Comparison of ENCODE assay signal across 28 cellular contexts in the genomic region with DNA sequence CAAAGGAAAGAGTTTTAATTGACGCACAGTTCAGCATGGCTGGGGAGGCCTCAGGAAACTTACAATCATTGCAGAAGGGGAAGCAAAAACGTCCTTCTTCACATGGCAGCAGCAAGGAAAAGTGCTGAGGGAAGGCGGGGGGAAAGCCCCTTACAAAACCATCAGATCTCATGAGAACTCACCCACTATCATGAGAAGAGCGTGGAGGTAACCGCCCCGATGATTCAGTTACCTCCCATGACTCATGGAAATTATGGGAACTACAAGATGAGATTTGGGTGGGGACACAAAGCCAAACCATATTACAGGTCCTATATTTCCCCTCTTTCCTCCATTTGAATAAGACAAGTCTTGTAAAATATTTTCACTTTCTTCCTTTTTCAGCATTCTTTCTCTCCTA.
"Had no signal": no experiment of that assay in that cellular context is flagged by ENCODE, and none has a peak within 500 bp of the region (broad histone marks: within the 10 kb centered on the region; RNA-seq: fewer than 3 reads in every experiment).

No MANE protein-coding gene starts in this region.

- H3K4me1 ChIP-seq: colonic mucosa, gastrocnemius medialis, parathyroid adenoma, right lobe of liver, stomach, thyroid gland, vagina had no signal

- ATAC-seq: esophagus mucosa; gastrocnemius medialis; left lobe of liver; mucosa of descending colon; natural killer cell treated with Interleukin-12 subunit alpha and Interleukin-12 subunit beta and Interleukin-15 and Interleukin-18, amount 100 ng/mL, for 72 hours; right lobe of liver; stimulated activated naive B cell treated with anti-CD40 and anti-IgM and Interleukin-4, amounts not matched to agents 10 μg/mL and 1 μg/mL and 100 μg/mL, for 72 hours had no signal

- H3K9ac ChIP-seq: parathyroid adenoma had no signal

- H3K27ac Mint-ChIP-seq: dendritic cell treated with granulocyte-macrophage colony-stimulating factor and Interleukin-4, amounts not matched to agents 40 ng/mL and 50 ng/mL, for 4 days; endodermal cell; mesothelial cell of epicardium; natural killer cell treated with Interleukin-12 subunit alpha and Interleukin-12 subunit beta and Interleukin-15 and Interleukin-18, amount 100 ng/mL, for 72 hours; progenitor cell of endocrine pancreas; stimulated activated naive B cell treated with anti-CD40 and anti-IgM and Interleukin-4, amounts not matched to agents 10 μg/mL and 1 μg/mL and 100 μg/mL, for 72 hours had no signal

- H3K9me3 ChIP-seq: colonic mucosa, gastrocnemius medialis, mucosa of descending colon, right lobe of liver, stomach, thyroid gland, vagina had no signal

- H3K36me3 Mint-ChIP-seq: mesothelial cell of epicardium; naive B cell; natural killer cell treated with Interleukin-12 subunit alpha and Interleukin-12 subunit beta and Interleukin-15 and Interleukin-18, amount 100 ng/mL, for 72 hours; stimulated activated naive B cell treated with anti-CD40 and anti-IgM and Interleukin-4, amounts not matched to agents 10 μg/mL and 1 μg/mL and 100 μg/mL, for 72 hours had no signal

- H2AFZ ChIP-seq: parathyroid adenoma had no signal

- H3K9me3 Mint-ChIP-seq: endodermal cell; mesothelial cell of epicardium; naive B cell; natural killer cell treated with Interleukin-12 subunit alpha and Interleukin-12 subunit beta and Interleukin-15 and Interleukin-18, amount 100 ng/mL, for 72 hours had no signal

- H3K79me2 ChIP-seq: parathyroid adenoma had no signal

- H3K27me3 ChIP-seq: colonic mucosa, gastrocnemius medialis, right lobe of liver, stomach, thyroid gland, vagina had no signal

- DNase-seq: colonic mucosa; effector CD8-positive, alpha-beta T cell; endodermal cell; foreskin fibroblast; gastrocnemius medialis; head of caudate nucleus; kidney; mesenchymal stem cell; mucosa of descending colon; naive B cell; right lobe of liver; small intestine; stimulated activated CD4-positive, alpha-beta T cell treated with anti-CD3 and anti-CD28 coated beads, Interleukin-2, amount 100 ng/mL, for 24 hours; stimulated activated naive B cell treated with anti-CD40 and anti-IgM and Interleukin-4, amounts not matched to agents 10 μg/mL and 1 μg/mL and 100 μg/mL, for 72 hours; stomach; thyroid gland; trophoblast cell had no signal

- H3K36me3 ChIP-seq: colonic mucosa, gastrocnemius medialis, right lobe of liver, stomach, thyroid gland, vagina had no signal

- H3K4me3 ChIP-seq: colonic mucosa, gastrocnemius medialis, lung, mucosa of descending colon, right lobe of liver, stomach, thyroid gland, vagina had no signal

- H3K4me1 Mint-ChIP-seq: endodermal cell; naive B cell; neural crest cell; stimulated activated naive B cell treated with anti-CD40 and anti-IgM and Interleukin-4, amounts not matched to agents 10 μg/mL and 1 μg/mL and 100 μg/mL, for 72 hours had no signal

- H3K4me3 Mint-ChIP-seq: dendritic cell treated with granulocyte-macrophage colony-stimulating factor and Interleukin-4, amounts not matched to agents 40 ng/mL and 50 ng/mL, for 4 days; endodermal cell; mesothelial cell of epicardium; naive B cell; natural killer cell treated with Interleukin-12 subunit alpha and Interleukin-12 subunit beta and Interleukin-15 and Interleukin-18, amount 100 ng/mL, for 72 hours; neural crest cell; stimulated activated naive B cell treated with anti-CD40 and anti-IgM and Interleukin-4, amounts not matched to agents 10 μg/mL and 1 μg/mL and 100 μg/mL, for 72 hours had no signal

- H3K27ac ChIP-seq: colonic mucosa, epithelial cell of prostate, gastrocnemius medialis, parathyroid adenoma, right lobe of liver, stomach, thyroid gland, vagina had no signal
